39 cellular contexts compared by ENCODE assay signal in genomic region chr11:17483505-17483904, GRCh38. TPM values are rescaled to one million over a fixed set of nuclear protein-coding genes. Genes with fewer than 3 reads are reported as not detected.
DNase-seq lines count a peak whose midpoint lies in the region; ATAC-seq, FAIRE-seq and TF ChIP-seq lines count a peak whose summit lies in the region.
"Had no signal": no experiment of that assay in that cellular context is flagged by ENCODE, and none has a peak within 500 bp of the region (broad histone marks: within the 10 kb centered on the region; RNA-seq: fewer than 3 reads in every experiment).

No MANE protein-coding gene starts in this region.

- H3K4me2 ChIP-seq in K562 (ENCODE audit: insufficient read depth, low read length) (no peak overlapping the region), H1 (ENCODE audit: insufficient read depth in 1 of 2, low read depth in 2 of 2, low read length in 2 of 2) (no peak overlapping the region)
- H3K4me2 ChIP-seq: A549; BLaER1; BLaER1 treated with 17β-estradiol and CSF1 and Interleukin-3, amounts not matched to agents 10 nM and 100 nM had no signal

- FAIRE-seq in K562 (lab: Jason Lieb, UNC) (no peak), H1 (lab: Jason Lieb, UNC) (no peak)
- FAIRE-seq: A204.1, A549, D721Med had no signal

- no peak overlapping the region for H2BK15ac ChIP-seq in H1 (ENCODE audit: low read length)

- H3K9me3 ChIP-seq in HEK293 (ENCODE audit: control insufficient read depth, insufficient read depth, low read depth, low read length) (no peaks in the 10 kb centered on the region), K562 (replicated peaks; ENCODE audit: control insufficient read depth, insufficient read depth, low read depth, low read length) (no peaks in the 10 kb centered on the region), H1 (ENCODE audit: insufficient read depth in 2 of 2, low read depth in 1 of 2, low read length in 1 of 2) (no peaks in the 10 kb centered on the region), left lung (no peaks in the 10 kb centered on the region), heart left ventricle (peaks cover 0 to 6% (median 0%) of the 10 kb centered on the region in 12 donors)
- H3K9me3 ChIP-seq: A549, BE2C, BLaER1, Caco-2 had no signal

- H3K79me1 ChIP-seq in H1 (ENCODE audit: low read depth, low read length) = no peaks in the 10 kb centered on the region

- H4K8ac ChIP-seq in H1 (ENCODE audit: extremely low read depth, insufficient read depth, low read length) = no peak overlapping the region

- H3K4me3 ChIP-seq in HEK293 (ENCODE audit: low read depth, low read length) (no peak overlapping the region), K562 (no peak overlapping the region), H1 (ENCODE audit: extremely low read depth in 1 of 4, insufficient read depth in 2 of 4, low read depth in 3 of 4, low read length in 4 of 4) (no peak overlapping the region), left lung (no peak overlapping the region), heart left ventricle (no peak overlapping the region)
- H3K4me3 ChIP-seq: A549; BLaER1; BLaER1 treated with 17β-estradiol and CSF1 and Interleukin-3, amounts not matched to agents 10 nM and 100 nM had no signal

- no peak overlapping the region for H3K4ac ChIP-seq in H1 (replicated peaks; ENCODE audit: insufficient read length, low read depth, low read length)

- H4K5ac ChIP-seq in H1 (ENCODE audit: insufficient read length, low read depth, low read length) = no peak overlapping the region

- no peaks in the 10 kb centered on the region for H3K9me1 ChIP-seq in K562 (ENCODE audit: control insufficient read depth, insufficient read depth, low read length)

- no peak overlapping the region for H2BK120ac ChIP-seq in H1 (replicated peaks; ENCODE audit: low read depth, low read length)

- no peak overlapping the region for H3K14ac ChIP-seq in H1 (ENCODE audit: insufficient read length)

- in situ Hi-C loops in K562 (cut with MboI) = no loop called here

- H3K27ac ChIP-seq in HEK293 (ENCODE audit: extremely low read depth, low read depth, low read length) (no peak overlapping the region), K562 (ENCODE audit: extremely low read depth, low read depth, low read length) (no peak overlapping the region), H1 (ENCODE audit: low read depth, low read length) (no peak overlapping the region), left lung (no peak overlapping the region), heart left ventricle (no peak overlapping the region)
- H3K27ac ChIP-seq: 22Rv1; A549; BLaER1; BLaER1 treated with 17β-estradiol and CSF1 and Interleukin-3, amounts not matched to agents 10 nM and 100 nM; C4-2B had no signal

- TF ChIP-seq EP300 in K562 (IDR thresholded peaks at IDR 0.05; ENCODE audit: low read length) = no peak
- no peak for TF ChIP-seq EP300 in H1 (IDR thresholded peaks at IDR 0.05; ENCODE audit: borderline replicate concordance in 1 of 2, low read depth in 2 of 2, low read length in 2 of 2)

- H3K9ac ChIP-seq in K562 (ENCODE audit: insufficient read depth in 1 of 2, low read depth in 2 of 2, low read length in 2 of 2) (no peak overlapping the region), H1 (replicated peaks in 1 of 4; ENCODE audit: extremely low read depth in 1 of 4, low read depth in 3 of 4, low read length in 3 of 4) (no peak overlapping the region)
- H3K9ac ChIP-seq: BLaER1; BLaER1 treated with 17β-estradiol and CSF1 and Interleukin-3, amounts not matched to agents 10 nM and 100 nM had no signal

- H3K4me1 ChIP-seq in HEK293 (ENCODE audit: control insufficient read depth, insufficient read depth, low read length) (no peaks in the 10 kb centered on the region), K562 (replicated peaks in 1 of 2; ENCODE audit: control insufficient read depth in 2 of 2, insufficient read depth in 2 of 2, low read length in 2 of 2) (no peaks in the 10 kb centered on the region; a peak in 1 of 5 replicates), H1 (replicated peaks in 1 of 4; ENCODE audit: control insufficient read depth in 3 of 4, insufficient read depth in 4 of 4, low read length in 3 of 4) (peaks cover 0 to 4% (median 2%) of the 10 kb centered on the region in 4 experiments; a peak in 4 of 7 replicates), left lung (no peaks in the 10 kb centered on the region), heart left ventricle (peaks cover 0 to 8% (median 0%) of the 10 kb centered on the region in 12 donors)
- H3K4me1 ChIP-seq: A549, BE2C had no signal

- H4K20me1 ChIP-seq in K562 (replicated peaks; ENCODE audit: control insufficient read depth, insufficient read depth, low read length) (no peaks in the 10 kb centered on the region), H1 (replicated peaks in 1 of 2; ENCODE audit: control insufficient read depth in 1 of 2, insufficient read depth in 2 of 2, low read length in 2 of 2) (no peaks in the 10 kb centered on the region)
- H4K20me1 ChIP-seq: BLaER1; BLaER1 treated with 17β-estradiol and CSF1 and Interleukin-3, amounts not matched to agents 10 nM and 100 nM had no signal

- no peak overlapping the region for H4K91ac ChIP-seq in H1 (replicated peaks; ENCODE audit: insufficient read length, low read length)

- H3K18ac ChIP-seq in H1 (ENCODE audit: extremely low read depth, low read length) = no peak overlapping the region

- H2AFZ ChIP-seq in K562 (ENCODE audit: low read depth, low read length) = no peak overlapping the region
- H2AFZ ChIP-seq in H1 (ENCODE audit: low read length) = no peak overlapping the region

- BruUV-seq in K562 (replicated peaks; lab: Mats Ljungman, UMichigan) = no TSS peak

- H3K27me3 ChIP-seq in K562 (ENCODE audit: control insufficient read depth in 2 of 2, insufficient read depth in 2 of 2, low read length in 2 of 2) (peaks cover 0 to 28% of the 10 kb centered on the region in 2 experiments; a peak in 3 of 5 replicates), H1 (replicated peaks in 1 of 4; ENCODE audit: control insufficient read depth in 3 of 4, extremely low read depth in 1 of 4, insufficient read depth in 3 of 4, low read length in 3 of 4) (peaks cover 0 to 9% (median 4%) of the 10 kb centered on the region in 4 experiments; a peak in 4 of 7 replicates), left lung (peaks cover under 1 to 10% of the 10 kb centered on the region in 2 donors), heart left ventricle (peaks cover 0 to 12% (median 0%) of the 10 kb centered on the region in 9 donors)
- H3K27me3 ChIP-seq: BE2C had no signal

- 8% methylated on average over 2 of the region's 2 CpGs for WGBS in K562 (ENCODE audit: insufficient coverage, low coverage, missing lambda C conversion rate)
- 96% methylated on average over 2 of the region's 2 CpGs; no CpG with 5 or more reads in 1 of the 2 experiments for WGBS in H1 (ENCODE audit: extremely low coverage in 1 of 2, insufficient coverage in 1 of 2, insufficient read length in 1 of 2, insufficient replicate concordance in 2 of 2, low coverage in 1 of 2, low lambda C conversion rate in 2 of 2, missing lambda C conversion rate in 1 of 2), 2 experiments
- WGBS in heart left ventricle, 4 donors = 69 to 76% (median 71%) methylated on average over 2 of the region's 2 CpGs

- H3K23me2 ChIP-seq in H1 (ENCODE audit: low read depth, low read length) = no peaks in the 10 kb centered on the region; the same call in 1 of the 2 replicates

- H3K36me3 ChIP-seq in HEK293 (ENCODE audit: control insufficient read depth in 2 of 2, insufficient read depth in 1 of 2, low read length in 2 of 2) (no peaks in the 10 kb centered on the region), K562 (ENCODE audit: control insufficient read depth, insufficient read depth, low read length) (no peaks in the 10 kb centered on the region), H1 (ENCODE audit: control insufficient read depth in 2 of 4, insufficient read depth in 4 of 4, low read length in 3 of 4) (no peaks in the 10 kb centered on the region), left lung (no peaks in the 10 kb centered on the region), heart left ventricle (no peaks in the 10 kb centered on the region)
- H3K36me3 ChIP-seq: BE2C; BLaER1; BLaER1 treated with 17β-estradiol and CSF1 and Interleukin-3, amounts not matched to agents 10 nM and 100 nM had no signal

- H3K79me2 ChIP-seq in K562 (ENCODE audit: control insufficient read depth, insufficient read depth, low read length) = no peaks in the 10 kb centered on the region
- H3K79me2 ChIP-seq in H1 (ENCODE audit: control insufficient read depth in 1 of 2, insufficient read depth in 2 of 2, low read length in 2 of 2) = no peaks in the 10 kb centered on the region

- intact Hi-C loops in K562 (cut with micrococcal nuclease) = no loop called here
- intact Hi-C loops in left lung (cut with DNase I) = no loop called here
- intact Hi-C loops in heart left ventricle (cut with DNase I) = no loop called here

- no peak for TF ChIP-seq CTCF in HEK293 (tag by site-specific recombination; IDR thresholded peaks at IDR 0.05)
- TF ChIP-seq CTCF in K562 (IDR thresholded peaks at IDR 0.05 in 2 of 3, conservative IDR thresholded peaks at IDR 0.05 in 1 of 3; ENCODE audit: insufficient read depth in 2 of 3, low read depth in 1 of 3, low read length in 3 of 3) = no peak
- no peak for TF ChIP-seq CTCF in H1 (IDR thresholded peaks at IDR 0.05; ENCODE audit: control extremely low read depth in 1 of 3, insufficient read depth in 1 of 3, low read depth in 1 of 3, low read length in 3 of 3)
- no peak for TF ChIP-seq CTCF in left lung (IDR thresholded peaks at IDR 0.05)
- no peak for TF ChIP-seq CTCF in heart left ventricle (IDR thresholded peaks at IDR 0.05)

- POLR2A ChIA-PET in HEK293 (lab: Yijun Ruan, JAX) (no interaction called here), K562 (lab: Yijun Ruan, JAX) (no interaction called here), H1 (lab: Charles Lee; ENCODE audit: partially characterized antibody) (no interaction called here)

- CTCF ChIA-PET in HEK293 (lab: Yijun Ruan, JAX) = no interaction called here
- CTCF ChIA-PET in K562 (lab: Yijun Ruan, JAX; ENCODE audit: low intra/inter-chr PET ratio) = no interaction called here
- CTCF ChIA-PET in H1 (lab: Charles Lee; ENCODE audit: partially characterized antibody) = interaction anchor here (1.3 to 3.3 kb wide), 5 partner anchors 9 to 53 kb away, joined by 3 to 11 read pairs (median 6); no protein-coding TSS in a partner anchor

- TF ChIP-seq POLR2A in K562 (conservative IDR thresholded peaks at IDR 0.05) (no peak), H1 (IDR thresholded peaks at IDR 0.05; ENCODE audit: control extremely low read depth in 1 of 2, low read depth in 2 of 2, low read length in 2 of 2) (no peak), heart left ventricle (IDR thresholded peaks at IDR 0.05) (no peak)

- DNase-seq in K562 (ENCODE audit: extremely low read depth in 1 of 4, low spot score in 3 of 4) = no peak
- no peak for DNase-seq in H1 (ENCODE audit: low read depth in 1 of 2, low spot score in 2 of 2)
- DNase-seq in left lung = no peak
- DNase-seq in heart left ventricle = no peak
- DNase-seq: 8988T; ACHN; AML-193; BE2C; C1 segment of cervical spinal cord; Caco-2; Calu3; CD4-positive, alpha-beta memory T cell; CD4-positive, alpha-beta T cell; CD4-positive, CD25-positive, alpha-beta regulatory T cell; CD8-positive, alpha-beta memory T cell; CD8-positive, alpha-beta T cell; COR-L47; DMS 273 treated with DMSO at 0.1 percent for 48 hours; DMS153; DMS53; DMS79; DMS79 treated with DMSO at 0.1 percent for 48 hours; DND-41; EL had no signal

- no peak overlapping the region for H2BK5ac ChIP-seq in H1 (ENCODE audit: low read depth, low read length)

- H2BK20ac ChIP-seq in H1 (ENCODE audit: low read length) = no peak overlapping the region

- no peak overlapping the region for H2AK5ac ChIP-seq in H1 (ENCODE audit: low read depth, low read length)

- H3K23ac ChIP-seq in H1 (ENCODE audit: insufficient read length) = no peak overlapping the region

- H2BK12ac ChIP-seq in H1 (ENCODE audit: low read depth, low read length) = no peak overlapping the region

- TF ChIP-seq RAD21 in K562 (CRISPR knock-in tag; conservative IDR thresholded peaks at IDR 0.05 in 1 of 2, IDR thresholded peaks at IDR 0.05 in 1 of 2) (no peak), H1 (IDR thresholded peaks at IDR 0.05 in 1 of 2, conservative IDR thresholded peaks at IDR 0.05 in 1 of 2; ENCODE audit: low read depth in 2 of 2, low read length in 2 of 2) (no peak)

- no peak overlapping the region for H3K56ac ChIP-seq in H1 (replicated peaks; ENCODE audit: insufficient read length, low read depth, low read length)

- ATAC-seq in K562 = no peak
- ATAC-seq in HG02938 (IDR thresholded peaks at IDR 0.05; ENCODE audit: unreplicated experiment) = no peak
- ATAC-seq in left lung = no peak
- ATAC-seq in heart left ventricle = no peak
- ATAC-seq: A549; CD8-positive, alpha-beta T cell had no signal

RNA-seq across cellular contexts. Expression of gene ABCC8, which starts 6.9 kb away (rescaled TPM):
- not detected in 2 replicates for total RNA-seq in K562 (2011; cell fraction: chromatin; rRNA removed; ENCODE audit: low replicate concordance)
- not detected in 2 replicates for total RNA-seq in K562 (2011; cell fraction: nucleolus; rRNA removed)
- total RNA-seq in K562 (2011; cell fraction: nucleoplasm; rRNA removed) = not detected in 2 replicates
- total RNA-seq in K562 (2014; rRNA removed) = not detected in 2 replicates
- not detected in 2 replicates for total RNA-seq in K562 (2014; rRNA removed; fragmentation: Illumina TruSeq; extraction: Trizol)
- not detected in 2 replicates for total RNA-seq in K562 (2015; rRNA removed; fragmentation: Illumina TruSeq; extraction: Trizol)
- total RNA-seq in K562 (2021) = 0.27 TPM in 1 of 2 replicates, not detected in the other
- polyA plus RNA-seq in K562 (2011; rRNA removed) = not detected in 2 replicates
- polyA plus RNA-seq in K562 (2011; cell fraction: cytosol; rRNA removed) = 0.03 TPM in 1 of 2 replicates, not detected in the other
- 0.17 TPM in 1 of 2 replicates, not detected in the other for polyA plus RNA-seq in K562 (2011; cell fraction: nucleus; rRNA removed)
- 0.47 TPM in 1 of 2 replicates, not detected in the other for polyA plus RNA-seq in K562 (2012)
- not detected in 2 replicates for polyA plus RNA-seq in K562 (2014; fragmentation: Illumina TruSeq; extraction: Trizol)
- polyA plus RNA-seq in K562 (2014; fragmentation: Nextera tagmentation; extraction: Ambion mirVana) = not detected
- polyA plus RNA-seq in K562 (2014; rRNA removed) = not detected in 2 replicates
- polyA minus RNA-seq in K562 (2011; rRNA and poly(A)+ RNA removed) = not detected in 2 replicates
- not detected in 2 replicates for polyA minus RNA-seq in K562 (2011; cell fraction: cytosol; rRNA and poly(A)+ RNA removed)
- not detected in 2 replicates for polyA minus RNA-seq in K562 (2011; cell fraction: nucleus; rRNA and poly(A)+ RNA removed)
- 2.6 and 3.7 TPM in 2 replicates for total RNA-seq in H1 (2021; fragmentation: NEBNext Ultra II Directional; extraction: Animal tissue kit (Norgen Biotek cat#: 25700))
- 4.9 and 7.1 TPM in 2 replicates for polyA plus RNA-seq in H1 (2011; rRNA removed)
- 4.3 TPM for polyA plus RNA-seq in H1 (2011; cell fraction: cytosol; rRNA removed)
- polyA plus RNA-seq in H1 (2011; cell fraction: nucleus; rRNA removed) = 30.9 TPM
- polyA plus RNA-seq in H1 (2012, experiment 1 of 2) = 3.7 to 4.4 TPM (median 4.0 TPM) in 4 replicates
- polyA plus RNA-seq in H1 (2012, experiment 2 of 2) = 1.0 TPM
- 1.2 TPM for polyA plus RNA-seq in H1 (2013, experiment 1 of 2)
- 1.2 TPM for polyA plus RNA-seq in H1 (2013, experiment 2 of 2)
- polyA minus RNA-seq in H1 (2011; rRNA and poly(A)+ RNA removed) = 10.8 and 11.7 TPM in 2 replicates
- 2.1 TPM for polyA minus RNA-seq in H1 (2011; cell fraction: cytosol; rRNA and poly(A)+ RNA removed)
- 20.1 TPM for polyA minus RNA-seq in H1 (2011; cell fraction: nucleus; rRNA and poly(A)+ RNA removed)
- total RNA-seq in left lung = 1 to 10 TPM in 1 of 2 donors, under 1 TPM in 1; 0.52 to 1.9 TPM
- total RNA-seq in heart left ventricle = 1 to 10 TPM; 1.3 to 9.6 (median 3.6) TPM
- 1 to 10 TPM in 1 of 2 donors, under 1 TPM in 1; 0.69 to 7.5 TPM for polyA plus RNA-seq in heart left ventricle
- total RNA-seq: A172; A673; Caco-2; CD4-positive, alpha-beta memory T cell; CD4-positive, alpha-beta T cell; CD4-positive, CD25-positive, alpha-beta regulatory T cell; CD8-positive, alpha-beta memory T cell; CD8-positive, alpha-beta T cell; Daoy had no signal
- polyA plus RNA-seq: AG04450; BJ; CD14-positive monocyte; CD4-positive, alpha-beta memory T cell; CD4-positive, CD25-positive, alpha-beta regulatory T cell; CD8-positive, alpha-beta memory T cell had no signal

Comparison
In these comparisons a context has a peak if more than half of its experiments do, and no peak if none do; other contexts are left out.
1. Of the 44 proteins assayed by ChIP-seq in both K562 and HEK293: peak only in K562: none; only in HEK293: none; in both: ZNF146; in neither: 43.